Comparison of ENCODE assay signal across 1 cellular context in the genomic region with DNA sequence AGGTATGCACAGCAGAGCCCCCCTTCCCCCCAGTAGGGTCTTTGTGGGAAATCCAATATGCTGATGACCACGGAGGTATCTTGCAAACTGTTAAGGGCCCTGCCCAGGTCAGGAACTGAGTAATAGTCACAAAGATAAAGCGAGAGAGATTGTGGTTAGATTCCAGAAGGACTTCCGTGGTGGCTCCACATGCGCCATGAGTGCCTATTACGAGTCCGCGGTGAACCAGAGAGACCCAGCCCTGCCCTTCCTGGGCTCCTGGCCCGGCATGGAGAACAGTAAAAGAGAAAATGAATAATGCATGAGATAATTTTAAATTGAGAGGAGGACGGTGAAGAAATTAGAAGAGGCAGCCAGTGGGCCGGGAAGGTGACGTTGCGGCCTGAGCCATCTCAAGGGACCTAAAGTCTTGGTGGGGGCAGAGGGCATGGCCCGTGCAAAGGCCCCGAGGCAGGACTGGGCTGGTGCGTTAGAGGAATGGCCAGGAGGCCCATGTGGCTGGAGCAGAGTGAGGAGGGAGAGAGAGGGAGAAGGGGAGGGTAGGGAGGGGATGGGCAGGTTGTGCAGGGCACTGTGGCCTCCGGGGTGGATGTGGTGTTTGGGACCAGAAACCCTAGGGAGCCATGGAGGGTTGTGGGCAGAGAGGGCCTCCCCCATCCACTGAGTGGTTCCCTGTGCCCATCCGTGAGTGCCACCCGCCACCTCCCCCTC.
TF ChIP-seq lines count a peak whose summit lies in the region.

No MANE protein-coding gene starts in this region.

TF ChIP-seq in HEK293, 187 proteins besides CTCF, POLR2A, EP300 and RAD21 (continued from another document):
- TF ChIP-seq, protein P1, sequence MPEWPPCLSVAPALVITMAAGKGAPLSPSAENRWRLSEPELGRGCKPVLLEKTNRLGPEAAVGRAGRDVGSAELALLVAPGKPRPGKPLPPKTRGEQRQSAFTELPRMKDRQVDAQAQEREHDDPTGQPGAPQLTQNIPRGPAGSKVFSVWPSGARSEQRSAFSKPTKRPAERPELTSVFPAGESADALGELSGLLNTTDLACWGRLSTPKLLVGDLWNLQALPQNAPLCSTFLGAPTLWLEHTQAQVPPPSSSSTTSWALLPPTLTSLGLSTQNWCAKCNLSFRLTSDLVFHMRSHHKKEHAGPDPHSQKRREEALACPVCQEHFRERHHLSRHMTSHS (tag by site-specific recombination; IDR thresholded peaks at IDR 0.05) = no peak
- no peak for TF ChIP-seq EGR2 (tag by site-specific recombination; IDR thresholded peaks at IDR 0.05; ENCODE audit: low read depth)
- no peak for TF ChIP-seq HOXC10 (CRISPR knock-in tag; IDR thresholded peaks at IDR 0.05)
- TF ChIP-seq ZNF221 (tag by site-specific recombination; IDR thresholded peaks at IDR 0.05; ENCODE audit: borderline replicate concordance) = no peak
- no peak for TF ChIP-seq SP2 (tag by site-specific recombination; IDR thresholded peaks at IDR 0.05)
- peak; percentile 97 for TF ChIP-seq ZNF623 (tag by site-specific recombination; IDR thresholded peaks at IDR 0.05)
- no peak for TF ChIP-seq ZNF548 (tag by site-specific recombination; IDR thresholded peaks at IDR 0.05)
